Comparison of ENCODE assay signal across 17 cellular contexts in the genomic region with DNA sequence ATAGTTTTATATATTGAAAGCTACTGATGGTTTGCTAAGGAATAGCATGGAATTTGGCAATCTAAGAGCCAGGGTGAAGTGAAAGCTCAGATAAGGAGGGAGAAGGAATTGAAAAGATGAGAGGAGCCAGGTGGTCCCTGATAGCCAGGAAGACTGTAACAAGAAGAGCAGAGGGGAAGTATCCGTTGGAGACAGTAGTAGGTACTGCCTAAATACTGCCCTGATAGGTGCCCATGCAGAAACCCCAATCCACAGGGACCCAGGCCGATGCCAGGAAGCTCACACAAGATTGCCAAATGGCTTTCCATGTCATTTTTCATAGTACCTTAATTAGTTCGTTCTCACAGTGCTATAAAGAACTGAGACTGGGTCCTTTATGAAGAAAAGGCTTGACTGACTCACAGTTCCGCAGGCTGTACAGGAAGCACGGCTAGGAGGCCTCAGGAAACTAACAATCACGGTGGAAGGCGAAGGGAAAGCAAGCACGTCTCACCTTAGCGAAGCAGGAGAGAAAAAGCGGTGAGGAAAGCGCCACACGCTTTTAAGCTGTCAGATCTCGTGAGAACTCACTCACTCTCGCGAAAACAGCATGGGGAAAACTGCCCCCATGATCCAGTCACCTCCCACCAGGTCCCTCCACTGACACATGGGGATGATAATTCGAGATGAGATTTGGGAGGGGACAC. TPM values are rescaled to one million over a fixed set of nuclear protein-coding genes. Genes with fewer than 3 reads are reported as not detected.
DNase-seq lines count a peak whose midpoint lies in the region; ATAC-seq lines count a peak whose summit lies in the region.
"Had no signal": no experiment of that assay in that cellular context is flagged by ENCODE, and none has a peak within 500 bp of the region (broad histone marks: within the 10 kb centered on the region; RNA-seq: fewer than 3 reads in every experiment).

No MANE protein-coding gene starts in this region.

- ATAC-seq in GM21529 (IDR thresholded peaks at IDR 0.05; ENCODE audit: unreplicated experiment) (no peak), sciatic nerve (no peak)

- no peaks in the 10 kb centered on the region for H3K27me3 Mint-ChIP-seq in T-helper 1 cell treated with Interleukin-12 subunit alpha and Interleukin-12 subunit beta and Interleukin-4 antibody, amounts not matched to agents 30 μg/mL and 1 μg/mL, for 36 hours (ENCODE audit: low read depth)

- H3K27ac ChIP-seq in subcutaneous abdominal adipose tissue (ENCODE audit: low read depth, low read length), result no peak overlapping the region
- H3K27ac ChIP-seq: SK-N-MC had no signal

- peak overlapping the region; percentile 72 for H3K4me3 Mint-ChIP-seq in T-helper 1 cell treated with Interleukin-12 subunit alpha and Interleukin-12 subunit beta and Interleukin-4 antibody, amounts not matched to agents 30 μg/mL and 1 μg/mL, for 36 hours

- H3K9me3 ChIP-seq in subcutaneous abdominal adipose tissue (ENCODE audit: control insufficient read depth in 5 of 5, low read length in 5 of 5), result no peaks in the 10 kb centered on the region
- H3K9me3 ChIP-seq: BE2C had no signal

- peak overlapping the region in 3 of 5 donors; percentile 1 to 43 (median 37) for H3K4me3 ChIP-seq in subcutaneous abdominal adipose tissue (ENCODE audit: low read depth in 1 of 5, low read length in 5 of 5)
- H3K4me3 ChIP-seq: SK-N-MC had no signal

- H3K27ac Mint-ChIP-seq in T-helper 1 cell treated with Interleukin-12 subunit alpha and Interleukin-12 subunit beta and Interleukin-4 antibody, amounts not matched to agents 30 μg/mL and 1 μg/mL, for 36 hours, result peak overlapping the region; percentile 41

- no peaks in the 10 kb centered on the region for H3K36me3 Mint-ChIP-seq in T-helper 1 cell treated with Interleukin-12 subunit alpha and Interleukin-12 subunit beta and Interleukin-4 antibody, amounts not matched to agents 30 μg/mL and 1 μg/mL, for 36 hours (ENCODE audit: low read depth)

- DNase-seq in stimulated activated CD4-positive, alpha-beta T cell treated with anti-CD3 and anti-CD28 coated beads, Interleukin-1b, Interleukin-23, amount 100 ng/mL, for 48 hours, result peak; percentile 22
- no peak for DNase-seq in stimulated activated CD4-positive, alpha-beta T cell treated with anti-CD3 and anti-CD28 coated beads, Interleukin-4, amount 100 ng/mL, for 1 hour
- peak; percentile 81 for DNase-seq in dermis blood vessel endothelial cell
- DNase-seq in activated CD8-positive, alpha-beta memory T cell treated with anti-CD3 and anti-CD28 coated beads for 24 hours, result no peak
- no peak for DNase-seq in sciatic nerve (ENCODE audit: low spot score)
- DNase-seq: activated CD4-positive, CD25-positive, alpha-beta regulatory T cell treated with anti-CD3 and anti-CD28 coated beads, Interleukin-2, amount 50 U/mL, for 72 hours; aorta; BE2C; IMR-90; midbrain; NCI-H187 had no signal

- H3K4me1 ChIP-seq in subcutaneous abdominal adipose tissue (ENCODE audit: control insufficient read depth in 5 of 5, insufficient read depth in 5 of 5, low read length in 5 of 5), result peaks cover 0 to 18% (median 12%) of the 10 kb centered on the region in 5 donors
- H3K4me1 ChIP-seq: BE2C had no signal

- H3K9me3 Mint-ChIP-seq in T-helper 1 cell treated with Interleukin-12 subunit alpha and Interleukin-12 subunit beta and Interleukin-4 antibody, amounts not matched to agents 30 μg/mL and 1 μg/mL, for 36 hours, result no peaks in the 10 kb centered on the region

- peaks cover 7% of the 10 kb centered on the region for H3K4me1 Mint-ChIP-seq in T-helper 1 cell treated with Interleukin-12 subunit alpha and Interleukin-12 subunit beta and Interleukin-4 antibody, amounts not matched to agents 30 μg/mL and 1 μg/mL, for 36 hours (ENCODE audit: low read depth)

- no peak overlapping the region for H3K9ac ChIP-seq in subcutaneous abdominal adipose tissue (ENCODE audit: low read length in 5 of 5)

- no peaks in the 10 kb centered on the region for H3K36me3 ChIP-seq in subcutaneous abdominal adipose tissue (ENCODE audit: control insufficient read depth in 5 of 5, insufficient read depth in 5 of 5, low read length in 5 of 5)
- H3K36me3 ChIP-seq: BE2C had no signal

- H3K27me3 ChIP-seq in subcutaneous abdominal adipose tissue (ENCODE audit: control insufficient read depth in 5 of 5, insufficient read depth in 4 of 5, low read length in 5 of 5), result no peaks in the 10 kb centered on the region
- H3K27me3 ChIP-seq: BE2C had no signal

- intact Hi-C loops in sciatic nerve (cut with DNase I), result no loop called here

RNA-seq across cellular contexts. Expression of gene ACTL7B, which starts 13.0 kb away (rescaled TPM):
- total RNA-seq in dermis blood vessel endothelial cell, result not detected in 2 replicates
- 0.13 TPM for total RNA-seq in sciatic nerve
- total RNA-seq: aorta, dermis microvascular lymphatic vessel endothelial cell, IMR-90, posterior vena cava had no signal

RNA-seq across cellular contexts. Expression of gene ACTL7A, which starts 19.3 kb away (rescaled TPM):
- total RNA-seq in dermis blood vessel endothelial cell, result not detected in 2 replicates
- total RNA-seq in sciatic nerve, result not detected
- total RNA-seq: aorta, dermis microvascular lymphatic vessel endothelial cell, IMR-90, posterior vena cava had no signal

Comparison
In these comparisons a context has a peak if more than half of its experiments do, and no peak if none do; other contexts are left out.
1. DNase-seq: peak in stimulated activated CD4-positive, alpha-beta T cell treated with anti-CD3 and anti-CD28 coated beads, Interleukin-1b, Interleukin-23, amount 100 ng/mL, for 48 hours (single experiment) and dermis blood vessel endothelial cell (single experiment); none in stimulated activated CD4-positive, alpha-beta T cell treated with anti-CD3 and anti-CD28 coated beads, Interleukin-4, amount 100 ng/mL, for 1 hour (single experiment), activated CD8-positive, alpha-beta memory T cell treated with anti-CD3 and anti-CD28 coated beads for 24 hours (single experiment) and sciatic nerve (single experiment).